In the genomic region with DNA sequence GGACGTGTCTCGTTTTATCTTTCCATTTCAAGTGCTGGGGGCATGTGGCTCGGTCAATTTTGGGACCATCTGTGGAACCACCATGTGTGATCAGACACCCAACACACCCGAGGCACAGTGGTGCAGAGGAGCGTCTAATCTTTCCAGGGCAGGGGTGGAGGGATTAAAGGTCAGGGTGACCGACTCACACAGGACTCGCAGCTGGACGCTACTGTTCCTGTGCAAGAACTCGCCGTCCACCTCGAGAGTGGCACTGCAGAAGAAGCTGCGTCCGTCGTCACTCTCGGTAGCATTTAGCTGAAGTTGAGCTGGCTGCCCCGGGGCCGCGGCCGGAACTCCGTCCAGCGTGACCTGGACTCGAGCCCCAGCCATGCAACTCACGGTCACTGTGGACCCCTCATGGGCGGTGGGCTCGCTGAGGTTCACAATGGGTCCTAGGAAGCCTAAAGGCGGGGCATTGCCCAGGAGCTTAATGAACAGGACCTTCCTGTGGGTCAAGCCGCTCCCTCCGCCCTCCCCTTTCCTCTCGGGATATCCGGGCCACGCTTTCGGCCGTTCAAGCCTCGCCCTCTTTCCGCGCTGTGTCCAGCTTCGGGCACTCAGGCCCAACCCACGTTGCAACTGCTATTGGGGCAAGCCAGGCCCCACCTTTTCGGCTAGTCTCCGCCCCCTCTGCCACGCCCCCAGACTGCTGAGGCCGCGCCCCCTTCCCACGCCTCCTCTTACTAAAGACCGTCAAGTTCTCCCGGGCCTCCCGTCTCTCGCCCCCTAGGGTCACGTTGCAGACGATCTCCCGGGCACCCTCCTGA, we compare ENCODE assay signal across 8 cellular contexts. TPM values are rescaled to one million over a fixed set of nuclear protein-coding genes. Genes with fewer than 3 reads are reported as not detected.
DNase-seq lines count a peak whose midpoint lies in the region; ATAC-seq and TF ChIP-seq lines count a peak whose summit lies in the region.

No MANE protein-coding gene starts in this region.

- H3K27ac ChIP-seq in OCI-LY3 (ENCODE audit: low read length), result no peak overlapping the region
- peak overlapping the region; percentile 38 to 73 for H3K27ac ChIP-seq in uterus

- H3K4me1 ChIP-seq in OCI-LY3 (ENCODE audit: low read length) (peaks cover 34% of the 10 kb centered on the region), uterus (peaks cover 0 to 5% of the 10 kb centered on the region in 2 donors)

- H3K4me3 Mint-ChIP-seq in activated naive CD8-positive, alpha-beta T cell treated with anti-CD3 and anti-CD28 coated beads, Interleukin-2, amount 50 U/mL, for 24 hours, result peak overlapping the region; percentile 98

- no peaks in the 10 kb centered on the region for H3K9me3 ChIP-seq in OCI-LY3 (ENCODE audit: insufficient read depth, low read length)
- no peaks in the 10 kb centered on the region for H3K9me3 ChIP-seq in uterus

- no peak overlapping the region for H3K27ac Mint-ChIP-seq in activated naive CD8-positive, alpha-beta T cell treated with anti-CD3 and anti-CD28 coated beads, Interleukin-2, amount 50 U/mL, for 24 hours

- H3K9ac ChIP-seq in OCI-LY3 (ENCODE audit: low read length), result no peak overlapping the region

- no peak for ATAC-seq in activated naive CD8-positive, alpha-beta T cell treated with anti-CD3 and anti-CD28 coated beads, Interleukin-2, amount 50 U/mL, for 24 hours
- no peak for ATAC-seq in HG02623 (IDR thresholded peaks at IDR 0.05; ENCODE audit: unreplicated experiment)

- H2AFZ ChIP-seq in OCI-LY3 (ENCODE audit: low read depth, low read length), result no peak overlapping the region

- intact Hi-C loops in head of caudate nucleus (cut with DNase I), result loop anchor here (10.0 kb wide), 1 partner anchor 50 kb away; a partner anchor contains a TSS
- intact Hi-C loops in uterus (cut with DNase I; ENCODE audit: low total_unique reads), result loop anchor here (10.0 kb wide), 1 partner anchor 50 kb away; a partner anchor contains a TSS

- peak in 1 of 2 donors; percentile 61 for TF ChIP-seq POLR2A in uterus (IDR thresholded peaks at IDR 0.05)

- no peaks in the 10 kb centered on the region for H3K27me3 Mint-ChIP-seq in activated naive CD8-positive, alpha-beta T cell treated with anti-CD3 and anti-CD28 coated beads, Interleukin-2, amount 50 U/mL, for 24 hours

- peaks cover 55% of the 10 kb centered on the region for H3K4me1 Mint-ChIP-seq in activated naive CD8-positive, alpha-beta T cell treated with anti-CD3 and anti-CD28 coated beads, Interleukin-2, amount 50 U/mL, for 24 hours

- DNase-seq in AG09319 (ENCODE audit: extremely low read depth, low read depth) (peak; percentile 85), HK-2 (ENCODE audit: unreplicated experiment) (peak; percentile 96), head of caudate nucleus (peak; percentile 47 to 88 (median 74)), nucleus accumbens (lab: John Stamatoyannopoulos, UW) (peak in 54 of 56 donors; percentile 4 to 83 (median 58)), uterus (peak; percentile 97 to 98)
- DNase-seq in activated naive CD8-positive, alpha-beta T cell treated with anti-CD3 and anti-CD28 coated beads, Interleukin-2, amount 50 U/mL, for 24 hours, result peak; percentile 78

- H3K4me2 ChIP-seq in OCI-LY3 (ENCODE audit: low read length), result peak overlapping the region; percentile 69

- H4K20me1 ChIP-seq in OCI-LY3 (ENCODE audit: insufficient read depth, low read length), result peaks cover 19% of the 10 kb centered on the region

- H3K9me3 Mint-ChIP-seq in activated naive CD8-positive, alpha-beta T cell treated with anti-CD3 and anti-CD28 coated beads, Interleukin-2, amount 50 U/mL, for 24 hours, result no peaks in the 10 kb centered on the region

- TF ChIP-seq CTCF in AG09319 (IDR thresholded peaks at IDR 0.05; ENCODE audit: low read depth, low read length) (peak; percentile 14), OCI-LY3 (IDR thresholded peaks at IDR 0.05; ENCODE audit: low read depth, low read length) (no peak), uterus (IDR thresholded peaks at IDR 0.05) (no peak)

- H3K36me3 ChIP-seq in OCI-LY3 (replicated peaks; ENCODE audit: low read depth, low read length) (peaks cover 32% of the 10 kb centered on the region), uterus (no peaks in the 10 kb centered on the region)

- H3K27me3 ChIP-seq in OCI-LY3 (ENCODE audit: low read depth, low read length) (no peaks in the 10 kb centered on the region), uterus (no peaks in the 10 kb centered on the region)

- peaks cover 54% of the 10 kb centered on the region for H3K79me2 ChIP-seq in OCI-LY3 (ENCODE audit: low read length)

- peaks cover 29% of the 10 kb centered on the region for H3K36me3 Mint-ChIP-seq in activated naive CD8-positive, alpha-beta T cell treated with anti-CD3 and anti-CD28 coated beads, Interleukin-2, amount 50 U/mL, for 24 hours (ENCODE audit: low read depth)

- H3K4me3 ChIP-seq in OCI-LY3 (ENCODE audit: low read length) (peak overlapping the region; percentile 93; the same call in 1 of the 2 replicates), uterus (peak overlapping the region; percentile 77 to 99)

RNA-seq across cellular contexts. Expression of a gene that starts 1.2 kb away (rescaled TPM):
- 10 to 100 TPM in 3 of 4 donors, 1 to 10 TPM in 1; 7.4 to 42.4 (median 16.4) TPM for total RNA-seq in uterus

RNA-seq across cellular contexts. Expression of a gene that starts 4.9 kb away (rescaled TPM):
- total RNA-seq in uterus, result 10 to 100 TPM in 1 of 4 donors, 1 to 10 TPM in 3; 3.0 to 65.3 (median 6.2) TPM

RNA-seq across cellular contexts. Expression of a gene that starts 18.7 kb away (rescaled TPM):
- total RNA-seq in uterus, result 10 to 100 TPM in 1 of 4 donors, 1 to 10 TPM in 3; 1.5 to 12.7 (median 4.9) TPM

RNA-seq across cellular contexts. Expression of a gene that starts 24.9 kb away (rescaled TPM):
- 1 to 10 TPM in 2 of 4 donors, not detected in 2; 1.0 to 2.5 TPM for total RNA-seq in uterus

RNA-seq across cellular contexts. Expression of a gene that starts 44.8 kb away (rescaled TPM):
- total RNA-seq in uterus, result under 1 TPM in 3 of 4 donors, not detected in 1; 0.07 to 0.88 (median 0.29) TPM
